8 cellular contexts compared by ENCODE assay signal in genomic region chr11:77590194-77590591, GRCh38.
DNase-seq lines count a peak whose midpoint lies in the region; ATAC-seq lines count a peak whose summit lies in the region.

No MANE protein-coding gene starts in this region.

- ATAC-seq in HG03469 (IDR thresholded peaks at IDR 0.05; ENCODE audit: unreplicated experiment), result no peak

- DNase-seq in DMS79 treated with DMSO at 0.1 percent for 48 hours (lab: John Stamatoyannopoulos, UW) (peak; percentile 86), HCEC 1CT (peak; percentile 16), NCI-H526 treated with DMSO at 0.1 percent for 48 hours (lab: John Stamatoyannopoulos, UW) (peak; percentile 68), brain pericyte (ENCODE audit: low read depth, low spot score) (peak; percentile 40), iPS-NIHi7 (ENCODE audit: extremely low spot score) (peak; percentile 62), skeletal muscle cell (ENCODE audit: low read depth) (peak; percentile 20), SIG-M5 (lab: John Stamatoyannopoulos, UW) (no peak)

- peak overlapping the region; percentile 67 for H3K4me3 ChIP-seq in skeletal muscle cell (ENCODE audit: low read depth, low read length)
